In genomic region chr10:110840225-110840922, GRCh38 we compare ENCODE assay signal across 1 cellular context.
A peak's percentile ranks its signal among the peaks of the same experiment; 100 is the strongest.
TF ChIP-seq lines count a peak whose summit lies in the region.

No MANE protein-coding gene starts in this region.

TF ChIP-seq in HepG2, 621 proteins besides CTCF, POLR2A, EP300 and RAD21 (continued from another document and continues in another):
- TF ChIP-seq ZNF879 (CRISPR knock-in tag; IDR thresholded peaks at IDR 0.05) (no peak), ZBTB42 (CRISPR knock-in tag; IDR thresholded peaks at IDR 0.05) (no peak), ZNF326 (CRISPR knock-in tag; IDR thresholded peaks at IDR 0.05; ENCODE audit: borderline replicate concordance) (no peak), BRF2 (CRISPR knock-in tag; IDR thresholded peaks at IDR 0.05) (no peak), SNAI1 (CRISPR knock-in tag; IDR thresholded peaks at IDR 0.05; ENCODE audit: borderline replicate concordance) (peak; percentile 54; the same call in 1 of the 2 replicates), RAD51 (IDR thresholded peaks at IDR 0.05; ENCODE audit: borderline replicate concordance) (no peak), KAT8 (CRISPR knock-in tag; IDR thresholded peaks at IDR 0.05) (peak; percentile 60), DBP (CRISPR knock-in tag; IDR thresholded peaks at IDR 0.05; ENCODE audit: not compliant biosample characterization) (no peak), GZF1 (CRISPR knock-in tag; IDR thresholded peaks at IDR 0.05) (no peak), ZSCAN25 (CRISPR knock-in tag; IDR thresholded peaks at IDR 0.05) (no peak), NFKBIZ (CRISPR knock-in tag; IDR thresholded peaks at IDR 0.05) (no peak), ZSCAN5A (CRISPR knock-in tag; IDR thresholded peaks at IDR 0.05; ENCODE audit: borderline replicate concordance) (peak; percentile 64; the same call in 1 of the 2 replicates), KDM5A (IDR thresholded peaks at IDR 0.05; ENCODE audit: borderline replicate concordance, low read length) (no peak), ZKSCAN5 (CRISPR knock-in tag; IDR thresholded peaks at IDR 0.05) (no peak), XRCC5 (optimal IDR thresholded peaks at IDR 0.05; ENCODE audit: low read length) (no peak), NAIF1 (CRISPR knock-in tag; IDR thresholded peaks at IDR 0.05; ENCODE audit: borderline replicate concordance) (no peak), ZNF329 (CRISPR knock-in tag; IDR thresholded peaks at IDR 0.05; ENCODE audit: low read depth) (no peak), ZNF770 (CRISPR knock-in tag; IDR thresholded peaks at IDR 0.05) (no peak), ZKSCAN8 (CRISPR knock-in tag; IDR thresholded peaks at IDR 0.05; ENCODE audit: borderline replicate concordance) (no peak), AGO2 (optimal IDR thresholded peaks at IDR 0.05; ENCODE audit: low read depth, low read length) (no peak), CEBPZ (IDR thresholded peaks at IDR 0.05; ENCODE audit: low read length) (no peak), PRDM4 (CRISPR knock-in tag; IDR thresholded peaks at IDR 0.05; ENCODE audit: borderline replicate concordance) (no peak), ZNF713 (CRISPR knock-in tag; IDR thresholded peaks at IDR 0.05) (no peak), ZNF580 (CRISPR knock-in tag; IDR thresholded peaks at IDR 0.05; ENCODE audit: borderline replicate concordance, low read depth) (no peak), ZSCAN22 (CRISPR knock-in tag; IDR thresholded peaks at IDR 0.05) (no peak), ZNF484 (CRISPR knock-in tag; IDR thresholded peaks at IDR 0.05; ENCODE audit: borderline replicate concordance, low read depth) (no peak), ZBTB25 (CRISPR knock-in tag; IDR thresholded peaks at IDR 0.05) (no peak), ZNF652 (CRISPR knock-in tag; IDR thresholded peaks at IDR 0.05; ENCODE audit: borderline replicate concordance, low read depth) (no peak), NKX3-1 (CRISPR knock-in tag; IDR thresholded peaks at IDR 0.05) (no peak), AGO1 (IDR thresholded peaks at IDR 0.05; ENCODE audit: low read depth, low read length, poor library complexity, severe bottlenecking) (no peak), MEIS2 (CRISPR knock-in tag; IDR thresholded peaks at IDR 0.05) (peak; percentile 60; the same call in 1 of the 2 replicates), GMEB1 (CRISPR knock-in tag; IDR thresholded peaks at IDR 0.05; ENCODE audit: borderline replicate concordance) (no peak), MLXIP (CRISPR knock-in tag; IDR thresholded peaks at IDR 0.05; ENCODE audit: borderline replicate concordance) (no peak), SNAPC2 (CRISPR knock-in tag; IDR thresholded peaks at IDR 0.05) (peak; percentile 75; the same call in 1 of the 2 replicates), ATF3 (CRISPR knock-in tag; IDR thresholded peaks at IDR 0.05) (0 out of 2 replicates have a peak, but pooled peaks have one; percentile 15), ZNF530 (CRISPR knock-in tag; IDR thresholded peaks at IDR 0.05; ENCODE audit: low read depth) (no peak), MTERF4 (CRISPR knock-in tag; IDR thresholded peaks at IDR 0.05) (peak; percentile 26; the same call in 1 of the 2 replicates), ZNF776 (CRISPR knock-in tag; IDR thresholded peaks at IDR 0.05) (no peak), SYNCRIP (IDR thresholded peaks at IDR 0.05; ENCODE audit: insufficient read depth, low read depth, low read length) (no peak), ZNF589 (CRISPR knock-in tag; conservative IDR thresholded peaks at IDR 0.05) (no peak), ZKSCAN1 (IDR thresholded peaks at IDR 0.05; ENCODE audit: low read length) (no peak), MTF2 (CRISPR knock-in tag; IDR thresholded peaks at IDR 0.05; ENCODE audit: borderline replicate concordance) (no peak; the same call in 1 of the 2 replicates), ZFP82 (CRISPR knock-in tag; IDR thresholded peaks at IDR 0.05; ENCODE audit: borderline replicate concordance) (no peak), MLLT10 (CRISPR knock-in tag; IDR thresholded peaks at IDR 0.05) (no peak), PHF20 (CRISPR knock-in tag; IDR thresholded peaks at IDR 0.05) (no peak)
